Comparison of ENCODE assay signal across 16 cellular contexts in genomic region chr5:1510151-1510561, GRCh38. TPM values are rescaled to one million over a fixed set of nuclear protein-coding genes. Genes with fewer than 3 reads are reported as not detected.
DNase-seq lines count a peak whose midpoint lies in the region; ATAC-seq and TF ChIP-seq lines count a peak whose summit lies in the region.
"Had no signal": no experiment of that assay in that cellular context is flagged by ENCODE, and none has a peak within 500 bp of the region (broad histone marks: within the 10 kb centered on the region; RNA-seq: fewer than 3 reads in every experiment).

No MANE protein-coding gene starts in this region.

- H3K27me3 ChIP-seq in WERI-Rb-1 (ENCODE audit: insufficient read depth, low read depth, severe bottlenecking) = no peaks in the 10 kb centered on the region
- H3K27me3 ChIP-seq: right atrium auricular region, thyroid gland had no signal

- H3K27ac ChIP-seq in WERI-Rb-1 = no peak overlapping the region
- H3K27ac ChIP-seq: right atrium auricular region, thyroid gland had no signal

- no peak for TF ChIP-seq CTCF in WERI-Rb-1 (IDR thresholded peaks at IDR 0.05; ENCODE audit: low read depth, low read length)

- H3K4me3 Mint-ChIP-seq in activated T-cell treated with anti-CD3 and anti-CD28 coated beads, Interleukin-2, amount 50 U/mL, for 72 hours = no peak overlapping the region
- no peak overlapping the region for H3K4me3 Mint-ChIP-seq in activated T-cell treated with anti-CD3 and anti-CD28 coated beads, Interleukin-2, amount 50 U/mL, for 4 hours
- peak overlapping the region; percentile 18 for H3K4me3 Mint-ChIP-seq in memory B cell
- H3K4me3 Mint-ChIP-seq in stimulated activated effector memory CD8-positive, alpha-beta T cell treated with anti-CD3 and anti-CD28 coated beads, Interleukin-12 subunit alpha, Interleukin-12 subunit beta, amount 100 ng/mL, for 72 hours = no peak overlapping the region
- H3K4me3 Mint-ChIP-seq: activated naive CD8-positive, alpha-beta T cell treated with anti-CD3 and anti-CD28 coated beads, Interleukin-2, amount 10 ng/mL, durations not matched to agents 7 days and 5 days; naive thymus-derived CD4-positive, alpha-beta T cell had no signal

- peaks cover 0 to 2% of the 10 kb centered on the region in 2 donors for H3K36me3 Mint-ChIP-seq in activated T-cell treated with anti-CD3 and anti-CD28 coated beads, Interleukin-2, amount 50 U/mL, for 72 hours (ENCODE audit: insufficient read depth in 2 of 2)
- H3K36me3 Mint-ChIP-seq in activated T-cell treated with anti-CD3 and anti-CD28 coated beads, Interleukin-2, amount 50 U/mL, for 4 hours (ENCODE audit: insufficient read depth) = peaks cover 5% of the 10 kb centered on the region
- H3K36me3 Mint-ChIP-seq in memory B cell = peaks cover 11% of the 10 kb centered on the region
- peaks cover 55% of the 10 kb centered on the region for H3K36me3 Mint-ChIP-seq in stimulated activated effector memory CD8-positive, alpha-beta T cell treated with anti-CD3 and anti-CD28 coated beads, Interleukin-12 subunit alpha, Interleukin-12 subunit beta, amount 100 ng/mL, for 72 hours
- H3K36me3 Mint-ChIP-seq: activated naive CD8-positive, alpha-beta T cell treated with anti-CD3 and anti-CD28 coated beads, Interleukin-2, amount 10 ng/mL, durations not matched to agents 7 days and 5 days had no signal

- no peaks in the 10 kb centered on the region for H3K27me3 Mint-ChIP-seq in activated T-cell treated with anti-CD3 and anti-CD28 coated beads, Interleukin-2, amount 50 U/mL, for 72 hours (ENCODE audit: low read depth)
- no peaks in the 10 kb centered on the region for H3K27me3 Mint-ChIP-seq in activated T-cell treated with anti-CD3 and anti-CD28 coated beads, Interleukin-2, amount 50 U/mL, for 4 hours (ENCODE audit: low read depth)
- H3K27me3 Mint-ChIP-seq in memory B cell = no peaks in the 10 kb centered on the region
- H3K27me3 Mint-ChIP-seq: activated naive CD8-positive, alpha-beta T cell treated with anti-CD3 and anti-CD28 coated beads, Interleukin-2, amount 10 ng/mL, durations not matched to agents 7 days and 5 days; naive thymus-derived CD4-positive, alpha-beta T cell had no signal

- H3K9me3 Mint-ChIP-seq in activated T-cell treated with anti-CD3 and anti-CD28 coated beads, Interleukin-2, amount 50 U/mL, for 72 hours = no peaks in the 10 kb centered on the region
- H3K9me3 Mint-ChIP-seq in activated T-cell treated with anti-CD3 and anti-CD28 coated beads, Interleukin-2, amount 50 U/mL, for 4 hours = no peaks in the 10 kb centered on the region
- H3K9me3 Mint-ChIP-seq in memory B cell = no peaks in the 10 kb centered on the region
- H3K9me3 Mint-ChIP-seq in stimulated activated effector memory CD8-positive, alpha-beta T cell treated with anti-CD3 and anti-CD28 coated beads, Interleukin-12 subunit alpha, Interleukin-12 subunit beta, amount 100 ng/mL, for 72 hours = no peaks in the 10 kb centered on the region
- H3K9me3 Mint-ChIP-seq: activated naive CD8-positive, alpha-beta T cell treated with anti-CD3 and anti-CD28 coated beads, Interleukin-2, amount 10 ng/mL, durations not matched to agents 7 days and 5 days; naive thymus-derived CD4-positive, alpha-beta T cell had no signal

- no peaks in the 10 kb centered on the region for H3K4me1 Mint-ChIP-seq in activated T-cell treated with anti-CD3 and anti-CD28 coated beads, Interleukin-2, amount 50 U/mL, for 72 hours (ENCODE audit: low read depth)
- H3K4me1 Mint-ChIP-seq in activated T-cell treated with anti-CD3 and anti-CD28 coated beads, Interleukin-2, amount 50 U/mL, for 4 hours (ENCODE audit: low read depth) = peaks cover 16% of the 10 kb centered on the region
- peaks cover 36% of the 10 kb centered on the region for H3K4me1 Mint-ChIP-seq in memory B cell
- peaks cover 78% of the 10 kb centered on the region for H3K4me1 Mint-ChIP-seq in stimulated activated effector memory CD8-positive, alpha-beta T cell treated with anti-CD3 and anti-CD28 coated beads, Interleukin-12 subunit alpha, Interleukin-12 subunit beta, amount 100 ng/mL, for 72 hours

- peak overlapping the region; percentile 48 for H3K27ac Mint-ChIP-seq in activated T-cell treated with anti-CD3 and anti-CD28 coated beads, Interleukin-2, amount 50 U/mL, for 72 hours
- peak overlapping the region; percentile 92 for H3K27ac Mint-ChIP-seq in memory B cell
- H3K27ac Mint-ChIP-seq in stimulated activated effector memory CD8-positive, alpha-beta T cell treated with anti-CD3 and anti-CD28 coated beads, Interleukin-12 subunit alpha, Interleukin-12 subunit beta, amount 100 ng/mL, for 72 hours = peak overlapping the region; percentile 67
- H3K27ac Mint-ChIP-seq: activated naive CD8-positive, alpha-beta T cell treated with anti-CD3 and anti-CD28 coated beads, Interleukin-2, amount 10 ng/mL, durations not matched to agents 7 days and 5 days had no signal

- no peak for ATAC-seq in activated T-cell treated with anti-CD3 and anti-CD28 coated beads, Interleukin-2, amount 50 U/mL, for 72 hours (replicated peaks in 1 of 2)
- ATAC-seq in activated T-cell treated with anti-CD3 and anti-CD28 coated beads, Interleukin-2, amount 50 U/mL, for 4 hours = no peak
- ATAC-seq in memory B cell (ENCODE audit: low read depth) (no peak), HG03460 (IDR thresholded peaks at IDR 0.05; ENCODE audit: unreplicated experiment) (no peak)
- no peak for ATAC-seq in stimulated activated effector memory CD8-positive, alpha-beta T cell treated with anti-CD3 and anti-CD28 coated beads, Interleukin-12 subunit alpha, Interleukin-12 subunit beta, amount 100 ng/mL, for 72 hours
- ATAC-seq: naive thymus-derived CD4-positive, alpha-beta T cell had no signal

- H3K9me3 ChIP-seq in WERI-Rb-1 (ENCODE audit: severe bottlenecking) = no peaks in the 10 kb centered on the region
- H3K9me3 ChIP-seq: right atrium auricular region, thyroid gland had no signal

- DNase-seq in activated T-cell treated with anti-CD3 and anti-CD28 coated beads, Interleukin-2, amount 50 U/mL, for 72 hours = no peak
- no peak for DNase-seq in activated T-cell treated with anti-CD3 and anti-CD28 coated beads, Interleukin-2, amount 50 U/mL, for 4 hours
- DNase-seq in WERI-Rb-1 (peak; percentile 3), memory B cell (ENCODE audit: low spot score in 2 of 2) (no peak), COLO829 (ENCODE audit: low spot score) (no peak)
- no peak for DNase-seq in stimulated activated effector memory CD8-positive, alpha-beta T cell treated with anti-CD3 and anti-CD28 coated beads, Interleukin-12 subunit alpha, Interleukin-12 subunit beta, amount 100 ng/mL, for 72 hours (ENCODE audit: low spot score in 2 of 2)
- no peak for DNase-seq in stimulated activated CD4-positive, alpha-beta T cell treated with anti-CD3 and anti-CD28 coated beads, Interleukin-15, amount 100 ng/mL, for 24 hours
- DNase-seq: ACHN, NCI-H2081 treated with DMSO at 0.1 percent for 48 hours, NCI-H526, OCI-M1 had no signal

- peaks cover 53% of the 10 kb centered on the region for H3K36me3 ChIP-seq in WERI-Rb-1
- H3K36me3 ChIP-seq: thyroid gland had no signal

- no peak overlapping the region for H3K4me3 ChIP-seq in WERI-Rb-1 (ENCODE audit: low read depth, low read length)
- H3K4me3 ChIP-seq: right atrium auricular region, thyroid gland had no signal

RNA-seq across cellular contexts. Expression of gene LPCAT1, which starts 13.6 kb away (rescaled TPM):
- total RNA-seq in activated T-cell treated with anti-CD3 and anti-CD28 coated beads, Interleukin-2, amount 50 U/mL, for 72 hours = 10 to 100 TPM; 31.3 to 37.7 TPM
- total RNA-seq in activated T-cell treated with anti-CD3 and anti-CD28 coated beads, Interleukin-2, amount 50 U/mL, for 4 hours = 10 to 100 TPM; 60.6 to 76.8 (median 65.7) TPM
